In genomic region chr1:153465728-153466625, GRCh38 we compare ENCODE assay signal across 8 cellular contexts.
A peak's percentile ranks its signal among the peaks of the same experiment; 100 is the strongest.
DNase-seq lines count a peak whose midpoint lies in the region; ATAC-seq and TF ChIP-seq lines count a peak whose summit lies in the region.

No MANE protein-coding gene starts in this region.

- no peak for ATAC-seq in DND-41 (ENCODE audit: insufficient read depth, low read depth)
- ATAC-seq in GM18505 (IDR thresholded peaks at IDR 0.05; ENCODE audit: unreplicated experiment) = no peak

- no peak overlapping the region for H2AFZ ChIP-seq in DND-41 (ENCODE audit: low read depth, low read length)

- no peaks in the 10 kb centered on the region for H3K9me3 ChIP-seq in DND-41 (ENCODE audit: insufficient read depth, low read length, severe bottlenecking)

- no peak overlapping the region for H3K4me3 ChIP-seq in DND-41 (ENCODE audit: low read depth in 1 of 2, low read length in 2 of 2)

- no peak overlapping the region for H3K9ac ChIP-seq in DND-41 (ENCODE audit: low read depth, low read length)

- peak; percentile 64 for TF ChIP-seq CTCF in DND-41 (IDR thresholded peaks at IDR 0.05; ENCODE audit: borderline replicate concordance, extremely low read depth, low read length, poor library complexity, severe bottlenecking)

- H4K20me1 ChIP-seq in DND-41 (ENCODE audit: insufficient read depth, low read length) = no peaks in the 10 kb centered on the region

- H3K79me2 ChIP-seq in DND-41 (ENCODE audit: insufficient read depth, low read length) = no peaks in the 10 kb centered on the region

- DNase-seq in DND-41 = peak; percentile 18
- peak; percentile 24 to 55 for DNase-seq in Kasumi-1 (lab: John Stamatoyannopoulos, UW)
- DNase-seq in activated CD4-positive, alpha-beta T cell treated with anti-CD3 and anti-CD28 coated beads for 48 hours = peak; percentile 83
- DNase-seq in effector CD8-positive, alpha-beta T cell (lab: John Stamatoyannopoulos, UW) = peak; percentile 47
- peak; percentile 6 for DNase-seq in midbrain (lab: John Stamatoyannopoulos, UW)
- peak; percentile 32 to 34 for DNase-seq in stimulated activated CD8-positive, alpha-beta memory T cell treated with anti-CD3 and anti-CD28 coated beads, Interleukin-7, amount 100 ng/mL, for 48 hours (ENCODE audit: extremely low read depth in 1 of 2, low read depth in 1 of 2)
- DNase-seq in DMS153 treated with DMSO at 0.1 percent for 48 hours (lab: John Stamatoyannopoulos, UW; ENCODE audit: unreplicated experiment) = no peak

- H3K4me2 ChIP-seq in DND-41 (ENCODE audit: insufficient read depth, low read length) = no peak overlapping the region

- H3K27ac ChIP-seq in DND-41 (ENCODE audit: low read length) = no peak overlapping the region

- H3K27me3 ChIP-seq in DND-41 (ENCODE audit: insufficient read depth, low read length, poor library complexity) = peaks cover 2% of the 10 kb centered on the region

- no peaks in the 10 kb centered on the region for H3K36me3 ChIP-seq in DND-41 (ENCODE audit: insufficient read depth, low read length)

- TF ChIP-seq POLR2A in GM18505 (IDR thresholded peaks at IDR 0.05; ENCODE audit: borderline replicate concordance, extremely low read depth, insufficient read depth, insufficient read length) = no peak

- H3K4me1 ChIP-seq in DND-41 (ENCODE audit: insufficient read depth, low read length) = no peaks in the 10 kb centered on the region
